22 cellular contexts compared by ENCODE assay signal in the genomic region with DNA sequence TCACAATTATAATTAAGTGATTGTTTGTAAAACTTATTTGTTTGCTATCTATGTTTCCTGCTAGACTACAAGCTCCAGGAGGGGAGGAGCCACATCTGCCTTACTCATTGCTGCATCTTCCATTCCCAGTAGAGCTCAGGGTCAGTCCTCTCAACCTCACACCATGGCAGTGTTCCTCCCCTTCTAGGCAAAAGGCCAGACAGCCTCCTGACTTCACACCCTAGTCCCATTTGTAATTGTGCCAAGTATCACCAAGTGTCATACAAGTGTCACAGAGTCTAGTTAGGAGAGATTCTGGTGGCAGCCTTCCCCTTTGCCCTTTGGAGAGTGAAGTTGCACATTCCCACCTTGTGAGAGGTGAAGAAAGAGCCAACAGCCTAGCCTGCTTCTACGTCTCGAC.
DNase-seq lines count a peak whose midpoint lies in the region; ATAC-seq and TF ChIP-seq lines count a peak whose summit lies in the region.
"Had no signal": no experiment of that assay in that cellular context is flagged by ENCODE, and none has a peak within 500 bp of the region (broad histone marks: within the 10 kb centered on the region; RNA-seq: fewer than 3 reads in every experiment).

No MANE protein-coding gene starts in this region.

- no peak for ATAC-seq in GM18502 (IDR thresholded peaks at IDR 0.05; ENCODE audit: poor library complexity, unreplicated experiment)
- ATAC-seq in stimulated activated naive CD8-positive, alpha-beta T cell treated with anti-CD3 and anti-CD28 coated beads, Interleukin-15, Interleukin-2, amounts not matched to agents 100 U/mL and 50 U/mL, for 24 hours: no peak
- ATAC-seq in GM21786 (IDR thresholded peaks at IDR 0.05; ENCODE audit: unreplicated experiment): no peak
- ATAC-seq: CD8-positive, alpha-beta T cell had no signal

- no peaks in the 10 kb centered on the region for H3K9me3 Mint-ChIP-seq in nephron
- H3K9me3 Mint-ChIP-seq: CD8-positive, alpha-beta T cell had no signal

- DNase-seq in NCI-H1092 treated with DMSO at 0.1 percent for 48 hours (lab: John Stamatoyannopoulos, UW) (peak; percentile 7), NCI-H1092 (lab: John Stamatoyannopoulos, UW) (no peak), DMS79 treated with DMSO at 0.1 percent for 48 hours (lab: John Stamatoyannopoulos, UW) (peak; percentile 18), left ventricle myocardium inferior (peak; percentile 26)
- no peak for DNase-seq in stimulated activated naive CD8-positive, alpha-beta T cell treated with anti-CD3 and anti-CD28 coated beads, Interleukin-15, Interleukin-2, amounts not matched to agents 100 U/mL and 50 U/mL, for 24 hours
- DNase-seq: ACHN; Calu3; CD8-positive, alpha-beta T cell; EL; IMR-90; NCI-H1417 treated with DMSO at 0.1 percent for 48 hours; NCI-H187; NCI-H226; NCI-H510A treated with DMSO at 0.1 percent for 48 hours; NCI-H774; SHP77 had no signal

- no peak overlapping the region for H3K4me3 Mint-ChIP-seq in nephron
- H3K4me3 Mint-ChIP-seq: CD8-positive, alpha-beta T cell had no signal

- TF ChIP-seq CTCF in left ventricle myocardium inferior (IDR thresholded peaks at IDR 0.05; ENCODE audit: borderline replicate concordance) (no peak), nephron (IDR thresholded peaks at IDR 0.05; ENCODE audit: unreplicated experiment in 3 of 3) (no peak)

- peak overlapping the region in 2 of 3 experiments; percentile 37 to 59 for H3K27ac Mint-ChIP-seq in nephron
- H3K27ac Mint-ChIP-seq: CD8-positive, alpha-beta T cell had no signal

- no peak overlapping the region for H3K27ac ChIP-seq in left ventricle myocardium inferior (replicated peaks)
- H3K27ac ChIP-seq: 22Rv1, BLaER1, KMS-11 had no signal

- H3K36me3 ChIP-seq in left ventricle myocardium inferior: no peaks in the 10 kb centered on the region
- H3K36me3 ChIP-seq: BLaER1 had no signal

- H3K27me3 Mint-ChIP-seq in nephron (ENCODE audit: low read depth): no peaks in the 10 kb centered on the region

- H3K27me3 ChIP-seq in left ventricle myocardium inferior (ENCODE audit: low read depth): no peaks in the 10 kb centered on the region
- H3K27me3 ChIP-seq: BLaER1 had no signal

- no peaks in the 10 kb centered on the region for H3K36me3 Mint-ChIP-seq in nephron (ENCODE audit: low read depth)
- H3K36me3 Mint-ChIP-seq: CD8-positive, alpha-beta T cell had no signal

- H3K4me1 ChIP-seq in left ventricle myocardium inferior: peaks cover 32% of the 10 kb centered on the region
- H3K4me1 ChIP-seq: BLaER1 had no signal

- H3K4me1 Mint-ChIP-seq in nephron: peaks cover 66% of the 10 kb centered on the region

- H3K9me3 ChIP-seq in left ventricle myocardium inferior (replicated peaks): peaks cover 3% of the 10 kb centered on the region
- H3K9me3 ChIP-seq: BLaER1 had no signal

- intact Hi-C loops in left ventricle myocardium inferior (cut with micrococcal nuclease): no loop called here

- H3K4me3 ChIP-seq in left ventricle myocardium inferior: no peak overlapping the region
- H3K4me3 ChIP-seq: BLaER1 had no signal

Comparison
In these comparisons a context has a peak if more than half of its experiments do, and no peak if none do; other contexts are left out.
1. DNase-seq: peak in NCI-H1092 treated with DMSO at 0.1 percent for 48 hours (single experiment), DMS79 treated with DMSO at 0.1 percent for 48 hours (single experiment) and left ventricle myocardium inferior (single experiment); none in NCI-H1092 (single experiment) and stimulated activated naive CD8-positive, alpha-beta T cell treated with anti-CD3 and anti-CD28 coated beads, Interleukin-15, Interleukin-2, amounts not matched to agents 100 U/mL and 50 U/mL, for 24 hours (single experiment).